ENCODE assay signal across 8 cellular contexts in the genomic region with DNA sequence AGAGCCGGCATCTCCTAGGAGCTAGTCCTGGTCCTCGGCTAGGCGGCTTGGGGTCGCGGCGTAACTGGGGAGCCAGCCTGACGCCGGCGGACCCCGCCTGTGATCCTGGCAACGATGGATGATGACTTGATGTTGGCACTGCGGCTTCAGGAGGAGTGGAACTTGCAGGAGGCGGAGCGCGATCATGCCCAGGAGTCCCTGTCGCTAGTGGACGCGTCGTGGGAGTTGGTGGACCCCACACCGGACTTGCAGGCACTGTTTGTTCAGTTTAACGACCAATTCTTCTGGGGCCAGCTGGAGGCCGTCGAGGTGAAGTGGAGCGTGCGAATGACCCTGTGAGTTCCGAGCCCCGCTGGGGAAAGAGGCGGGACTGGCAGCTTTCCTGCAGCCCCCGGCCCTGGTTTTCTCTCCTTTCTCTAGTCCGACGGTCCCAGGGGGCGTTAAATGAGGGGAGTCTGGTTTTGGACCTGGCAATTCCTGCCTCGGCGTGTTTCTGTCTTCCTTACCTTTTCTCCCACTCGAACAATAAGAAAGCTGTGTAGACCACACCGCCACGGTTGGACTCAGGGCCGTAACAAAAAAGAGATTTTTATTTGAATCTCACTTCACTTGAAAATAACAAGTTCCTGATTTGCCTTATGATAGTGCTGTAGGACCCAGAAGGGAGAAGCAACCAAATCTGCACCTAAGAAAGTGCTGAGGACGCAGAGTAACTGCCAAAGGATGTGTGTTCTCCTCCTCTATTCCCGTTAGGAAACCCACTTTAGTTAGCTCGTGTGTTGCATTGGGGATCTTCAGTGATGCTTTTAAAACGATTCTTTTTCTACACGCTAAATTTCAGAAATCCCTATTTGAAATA. TPM values are rescaled to one million over a fixed set of nuclear protein-coding genes. Genes with fewer than 3 reads are reported as not detected.
DNase-seq lines count a peak whose midpoint lies in the region; ATAC-seq and TF ChIP-seq lines count a peak whose summit lies in the region.

A gene with protein sequence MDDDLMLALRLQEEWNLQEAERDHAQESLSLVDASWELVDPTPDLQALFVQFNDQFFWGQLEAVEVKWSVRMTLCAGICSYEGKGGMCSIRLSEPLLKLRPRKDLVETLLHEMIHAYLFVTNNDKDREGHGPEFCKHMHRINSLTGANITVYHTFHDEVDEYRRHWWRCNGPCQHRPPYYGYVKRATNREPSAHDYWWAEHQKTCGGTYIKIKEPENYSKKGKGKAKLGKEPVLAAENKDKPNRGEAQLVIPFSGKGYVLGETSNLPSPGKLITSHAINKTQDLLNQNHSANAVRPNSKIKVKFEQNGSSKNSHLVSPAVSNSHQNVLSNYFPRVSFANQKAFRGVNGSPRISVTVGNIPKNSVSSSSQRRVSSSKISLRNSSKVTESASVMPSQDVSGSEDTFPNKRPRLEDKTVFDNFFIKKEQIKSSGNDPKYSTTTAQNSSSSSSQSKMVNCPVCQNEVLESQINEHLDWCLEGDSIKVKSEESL (plus strand): TSS at position 24 of the 859 bp plus-strand sequence. CDS start 91 bp downstream, at position 115.

- H3K27ac ChIP-seq in RWPE1 = peak within 1 kb of the TSS; percentile 98
- H3K27ac ChIP-seq in mucosa of rectum (ENCODE audit: low read depth in 2 of 2, low read length in 2 of 2) = peak within 1 kb of the TSS; percentile 98 to 99

- H3K4me1 Mint-ChIP-seq in activated naive CD4-positive, alpha-beta T cell treated with anti-CD3 and anti-CD28 coated beads for 36 hours (ENCODE audit: low read depth) = peaks cover 49% of the 10 kb centered on the region

- POLR2A ChIA-PET in RWPE1 (lab: Yijun Ruan, JAX; ENCODE audit: low non-redundant PET) = interaction anchor here (0.8 kb wide), 1 partner anchor 82 kb away, joined by 3 read pairs; no protein-coding TSS in a partner anchor

- CTCF ChIA-PET in activated naive CD4-positive, alpha-beta T cell treated with anti-CD3 and anti-CD28 coated beads for 36 hours (lab: Charles Lee) = interaction anchor here (0.6 to 4.4 kb wide), 9 partner anchors 17 to 267 kb away, joined by 3 to 24 read pairs (median 3); no protein-coding TSS in a partner anchor
- CTCF ChIA-PET in RWPE1 (lab: Yijun Ruan, JAX) = interaction anchor here (0.6 kb wide), 1 partner anchor 315 kb away, joined by 3 read pairs; no protein-coding TSS in a partner anchor

- peak within 1 kb of the TSS; percentile 97 for H3K27ac Mint-ChIP-seq in activated naive CD4-positive, alpha-beta T cell treated with anti-CD3 and anti-CD28 coated beads for 36 hours

- H3K9me3 Mint-ChIP-seq in activated naive CD4-positive, alpha-beta T cell treated with anti-CD3 and anti-CD28 coated beads for 36 hours = peaks cover 3% of the 10 kb centered on the region

- no peak for DNase-seq in activated naive CD4-positive, alpha-beta T cell treated with anti-CD3 and anti-CD28 coated beads for 36 hours
- DNase-seq in activated naive CD4-positive, alpha-beta T cell treated with anti-CD3 and anti-CD28 coated beads, Interleukin-2, amount 50 U/mL, for 16 hours = no peak
- DNase-seq in RWPE1 (ENCODE audit: low spot score) = no peak
- DNase-seq in activated CD4-positive, CD25-positive, alpha-beta regulatory T cell (lab: John Stamatoyannopoulos, UW) = no peak
- DNase-seq in activated effector memory CD4-positive, alpha-beta T cell treated with anti-CD3 and anti-CD28 coated beads, Interleukin-2, amount 50 U/mL, for 16 hours = no peak

- H3K4me3 ChIP-seq in endocrine pancreas (ENCODE audit: control insufficient read depth, insufficient read depth, low read length) (peak within 1 kb of the TSS; percentile 96), mucosa of rectum (ENCODE audit: low read length in 2 of 2) (peak within 1 kb of the TSS; percentile 96 to 99)

- peak within 1 kb of the TSS; percentile 100 for H3K9ac ChIP-seq in endocrine pancreas (ENCODE audit: control insufficient read depth, insufficient read depth, low read length)
- peak within 1 kb of the TSS; percentile 87 to 100 for H3K9ac ChIP-seq in mucosa of rectum (ENCODE audit: low read depth in 1 of 2, low read length in 2 of 2)

- peaks cover 33% of the 10 kb centered on the region for H3K36me3 Mint-ChIP-seq in activated naive CD4-positive, alpha-beta T cell treated with anti-CD3 and anti-CD28 coated beads for 36 hours (ENCODE audit: low read depth)

- H3K4me1 ChIP-seq in endocrine pancreas (ENCODE audit: control insufficient read depth, insufficient read depth, low read length) = peaks cover 13% of the 10 kb centered on the region
- H3K4me1 ChIP-seq in mucosa of rectum (ENCODE audit: control insufficient read depth in 2 of 2, insufficient read depth in 2 of 2, low read length in 2 of 2) = peaks cover 33 to 40% of the 10 kb centered on the region in 2 donors

- H3K4me3 Mint-ChIP-seq in activated naive CD4-positive, alpha-beta T cell treated with anti-CD3 and anti-CD28 coated beads for 36 hours = peak within 1 kb of the TSS; percentile 100

- no peaks in the 10 kb centered on the region for H3K27me3 Mint-ChIP-seq in activated naive CD4-positive, alpha-beta T cell treated with anti-CD3 and anti-CD28 coated beads for 36 hours (ENCODE audit: low read depth)

- H3K36me3 ChIP-seq in endocrine pancreas (ENCODE audit: control insufficient read depth, insufficient read depth, low read length) (peaks cover 3% of the 10 kb centered on the region), mucosa of rectum (ENCODE audit: control insufficient read depth in 2 of 2, insufficient read depth in 2 of 2, low read length in 2 of 2) (peaks cover 2 to 12% of the 10 kb centered on the region in 2 donors)

- TF ChIP-seq CTCF in RWPE1 (conservative IDR thresholded peaks at IDR 0.05; ENCODE audit: low read depth) = no peak

- H3K9me3 ChIP-seq in endocrine pancreas (ENCODE audit: control insufficient read depth, low read length) (no peaks in the 10 kb centered on the region), mucosa of rectum (ENCODE audit: control insufficient read depth in 2 of 2, low read length in 2 of 2) (no peaks in the 10 kb centered on the region)

- intact Hi-C loops in activated naive CD4-positive, alpha-beta T cell treated with anti-CD3 and anti-CD28 coated beads for 36 hours (cut with micrococcal nuclease) = loop anchor here (1.0 to 5.0 kb wide), 8 partner anchors 66 to 1464 kb away; partner anchors contain the start of genes ARV1, GNPAT, TSNAX and TTC13

- ATAC-seq in HG02973 (IDR thresholded peaks at IDR 0.05; ENCODE audit: unreplicated experiment) = peak; percentile 7

- no peaks in the 10 kb centered on the region for H3K27me3 ChIP-seq in endocrine pancreas (ENCODE audit: control insufficient read depth, insufficient read depth, low read length)
- no peaks in the 10 kb centered on the region for H3K27me3 ChIP-seq in mucosa of rectum (ENCODE audit: control insufficient read depth in 2 of 2, insufficient read depth in 2 of 2, low read length in 2 of 2)

RNA-seq across cellular contexts. Expression of the gene that starts here (rescaled TPM):
- 1 to 10 TPM; 6.0 to 9.1 TPM for total RNA-seq in activated naive CD4-positive, alpha-beta T cell treated with anti-CD3 and anti-CD28 coated beads for 36 hours
